ENCODE assay signal across 8 cellular contexts in genomic region chr4:53377319-53378170, GRCh38. TPM values are rescaled to one million over a fixed set of nuclear protein-coding genes. Genes with fewer than 3 reads are reported as not detected.
A peak's percentile ranks its signal among the peaks of the same experiment; 100 is the strongest.
DNase-seq lines count a peak whose midpoint lies in the region; ATAC-seq, FAIRE-seq and TF ChIP-seq lines count a peak whose summit lies in the region.

Gene FIP1L1, plus strand, starts transcription at chr4:53377641. Its CDS starts 198 bp downstream, at chr4:53377839.

- H3K4me2 ChIP-seq in A549, result peak within 1 kb of the TSS; percentile 77

- H3K9me3 ChIP-seq in A549 (no peaks in the 10 kb centered on the region), breast epithelium (no peaks in the 10 kb centered on the region), iPS-18c (ENCODE audit: control insufficient read depth, insufficient read depth, low read length) (no peaks in the 10 kb centered on the region), skeletal muscle tissue (ENCODE audit: control insufficient read depth in 3 of 3, low read length in 3 of 3) (no peaks in the 10 kb centered on the region)

- 0% methylated on average over 10 of the region's 85 CpGs for WGBS in A549 (ENCODE audit: missing lambda C conversion rate)

- no peak for TF ChIP-seq EP300 in A549 (IDR thresholded peaks at IDR 0.05)

- CTCF ChIA-PET in A549 (lab: Yijun Ruan, JAX), result interaction anchor here (0.6 kb wide), 1 partner anchor 190 kb away, joined by 4 read pairs; no protein-coding TSS in a partner anchor

- H3K27me3 ChIP-seq in breast epithelium, result no peaks in the 10 kb centered on the region
- no peaks in the 10 kb centered on the region for H3K27me3 ChIP-seq in skeletal muscle tissue (ENCODE audit: control insufficient read depth in 3 of 3, insufficient read depth in 3 of 3, low read length in 3 of 3)

- TF ChIP-seq POLR2A in A549 (IDR thresholded peaks at IDR 0.05; ENCODE audit: low read length), result peak; percentile 78
- peak; percentile 78 for TF ChIP-seq POLR2A in breast epithelium (IDR thresholded peaks at IDR 0.05)

- H3K27ac ChIP-seq in A549 (peak within 1 kb of the TSS; percentile 95 to 97), VCaP (peak within 1 kb of the TSS; percentile 90), breast epithelium (peak within 1 kb of the TSS; percentile 92 to 95), skeletal muscle tissue (ENCODE audit: low read depth, low read length) (peak within 1 kb of the TSS; percentile 73)

- H3K4me1 ChIP-seq in A549 (peaks cover 17% of the 10 kb centered on the region; the same call in 2 of the 3 replicates), breast epithelium (no peaks in the 10 kb centered on the region), skeletal muscle tissue (ENCODE audit: control insufficient read depth in 3 of 3, insufficient read depth in 3 of 3, low read length in 3 of 3) (peaks cover 7 to 11% (median 10%) of the 10 kb centered on the region in 3 donors)

- H3K9ac ChIP-seq in skeletal muscle tissue (ENCODE audit: low read depth in 1 of 3, low read length in 3 of 3), result peak within 1 kb of the TSS; percentile 82 to 90 (median 88)

- DNase-seq in A549 (ENCODE audit: low read depth in 1 of 2, low spot score in 1 of 2) (peak; percentile 66 to 89), NCI-H2171 (lab: John Stamatoyannopoulos, UW) (peak; percentile 64), breast epithelium (ENCODE audit: low spot score in 2 of 2) (peak; percentile 94)

- no peak for FAIRE-seq in A549 (lab: Jason Lieb, UNC)

- TF ChIP-seq RAD21 in A549 (conservative IDR thresholded peaks at IDR 0.05 in 1 of 2, IDR thresholded peaks at IDR 0.05 in 1 of 2), result no peak

- intact Hi-C loops in breast epithelium (cut with DNase I; ENCODE audit: low total_unique reads), result no loop called here

- ATAC-seq in A549 (peak; percentile 96 to 98), GM18861 (IDR thresholded peaks at IDR 0.05; ENCODE audit: unreplicated experiment) (peak; percentile 77), HG03097 (IDR thresholded peaks at IDR 0.05; ENCODE audit: low FRiP score, unreplicated experiment) (peak; percentile 91)

- H3K4me3 ChIP-seq in A549, result peak within 1 kb of the TSS; percentile 96
- H3K4me3 ChIP-seq in breast epithelium, result peak within 1 kb of the TSS; percentile 74 to 97 (median 83)
- H3K4me3 ChIP-seq in iPS-18c (ENCODE audit: insufficient read depth, low read depth, low read length), result peak within 1 kb of the TSS; percentile 95
- H3K4me3 ChIP-seq in skeletal muscle tissue (ENCODE audit: low read length in 3 of 3), result peak within 1 kb of the TSS; percentile 80 to 91 (median 89)

- TF ChIP-seq CTCF in A549 (IDR thresholded peaks at IDR 0.05) (no peak), VCaP (conservative IDR thresholded peaks at IDR 0.05) (no peak), breast epithelium (IDR thresholded peaks at IDR 0.05) (no peak)

- no peaks in the 10 kb centered on the region for H3K36me3 ChIP-seq in breast epithelium
- peaks cover 0 to 11% (median 0%) of the 10 kb centered on the region in 3 donors for H3K36me3 ChIP-seq in skeletal muscle tissue (ENCODE audit: control insufficient read depth in 3 of 3, insufficient read depth in 3 of 3, low read length in 3 of 3)

- POLR2A ChIA-PET in A549 (lab: Yijun Ruan, JAX), result interaction anchor here (1.0 to 1.9 kb wide), 3 partner anchors 10 to 13 kb away, joined by 3 to 7 read pairs (median 4); partner anchors contain the start of gene SCFD2

TF ChIP-seq in A549, 52 proteins besides CTCF, POLR2A, EP300 and RAD21:
- TF ChIP-seq ZNF302 (CRISPR knock-in tag; IDR thresholded peaks at IDR 0.05), result no peak
- no peak for TF ChIP-seq REST (IDR thresholded peaks at IDR 0.05)
- no peak for TF ChIP-seq POLR2AphosphoS2 (conservative IDR thresholded peaks at IDR 0.05; ENCODE audit: low read length)
- TF ChIP-seq MAX (IDR thresholded peaks at IDR 0.05), result 0 out of 2 replicates have a peak, but pooled peaks have one; percentile 37
- TF ChIP-seq PHF8 (IDR thresholded peaks at IDR 0.05; ENCODE audit: borderline replicate concordance, low read depth), result peak; percentile 51; the same call in 1 of the 2 replicates
- TF ChIP-seq HES2 (IDR thresholded peaks at IDR 0.05), result no peak
- TF ChIP-seq CEBPB (IDR thresholded peaks at IDR 0.05), result no peak
- no peak for TF ChIP-seq SREBF2 (IDR thresholded peaks at IDR 0.05)
- 0 out of 3 replicates have a peak, but pooled peaks have one; percentile 21 for TF ChIP-seq BCL3 (IDR thresholded peaks at IDR 0.05)
- TF ChIP-seq E2F6 (IDR thresholded peaks at IDR 0.05; ENCODE audit: borderline replicate concordance, low read depth), result peak; percentile 52; the same call in 1 of the 2 replicates
- TF ChIP-seq ELK1 (IDR thresholded peaks at IDR 0.05; ENCODE audit: low read depth, low read length), result no peak
- TF ChIP-seq JUN (IDR thresholded peaks at IDR 0.05), result peak in 1 of 2 experiments; percentile 15; a peak in 1 of 5 replicates

RNA-seq across cellular contexts. Expression of gene FIP1L1, which starts in this region (rescaled TPM):
- 26.9 and 27.9 TPM in 2 replicates for polyA plus RNA-seq in A549 (2011; rRNA removed)
- polyA plus RNA-seq in A549 (2012; cell fraction: cytosol; rRNA removed), result 12.0 and 12.2 TPM in 2 replicates
- polyA plus RNA-seq in A549 (2012; cell fraction: nucleus; rRNA removed), result 9.9 and 19.2 TPM in 2 replicates
- polyA plus RNA-seq in A549 (2017; fragmentation: RNase III; extraction: RNeasy Plus Mini Kit Qiagen cat#74134 plus additional on column Dnase treatment), result 38.4 to 40.5 TPM (median 39.0 TPM) in 3 replicates
- polyA minus RNA-seq in A549 (2011; rRNA and poly(A)+ RNA removed), result 27.6 and 29.3 TPM in 2 replicates
- total RNA-seq in breast epithelium, result 10 to 100 TPM; 43.7 to 67.5 (median 52.4) TPM
- 56.4 TPM for total RNA-seq in skeletal muscle tissue

Comparison
In these comparisons a context has a peak if more than half of its experiments do, and no peak if none do; other contexts are left out.
1. Peak in every context shown above with its lines: DNase-seq, ATAC-seq, H3K4me3 ChIP-seq and H3K27ac ChIP-seq.